In genomic region chr20:37278966-37279590, GRCh38 we compare ENCODE assay signal across 20 cellular contexts. TPM values are rescaled to one million over a fixed set of nuclear protein-coding genes. Genes with fewer than 3 reads are reported as not detected.
DNase-seq lines count a peak whose midpoint lies in the region; ATAC-seq and TF ChIP-seq lines count a peak whose summit lies in the region.
"Had no signal": no experiment of that assay in that cellular context is flagged by ENCODE, and none has a peak within 500 bp of the region (broad histone marks: within the 10 kb centered on the region; RNA-seq: fewer than 3 reads in every experiment).

No MANE protein-coding gene starts in this region.

- H3K36me3 Mint-ChIP-seq in GM23338 (ENCODE audit: low read depth) (no peaks in the 10 kb centered on the region), endodermal cell (ENCODE audit: low read depth) (no peaks in the 10 kb centered on the region)
- no peaks in the 10 kb centered on the region for H3K36me3 Mint-ChIP-seq in activated CD4-positive, alpha-beta memory T cell treated with anti-CD3 and anti-CD28 coated beads, Interleukin-2, amount 10 ng/mL, durations not matched to agents 7 days and 5 days (ENCODE audit: low read depth)
- H3K36me3 Mint-ChIP-seq: CD4-positive, CD25-positive, alpha-beta regulatory T cell had no signal

- intact Hi-C loops in lower lobe of right lung (cut with DNase I), result loop anchor here (10.0 kb wide), 1 partner anchor 256 kb away; no protein-coding TSS in a partner anchor

- H3K27ac ChIP-seq in GM23338 (ENCODE audit: low read depth), result no peak overlapping the region
- no peak overlapping the region for H3K27ac ChIP-seq in endodermal cell (ENCODE audit: low read depth, low read length)
- no peak overlapping the region for H3K27ac ChIP-seq in lower lobe of right lung
- H3K27ac ChIP-seq: A549, SJSA1 had no signal

- H3K9ac ChIP-seq in endodermal cell (ENCODE audit: extremely low read depth, low read length, poor library complexity, severe bottlenecking), result no peak overlapping the region

- no peak overlapping the region for H3K4me3 Mint-ChIP-seq in GM23338
- no peak overlapping the region for H3K4me3 Mint-ChIP-seq in endodermal cell
- H3K4me3 Mint-ChIP-seq in activated CD4-positive, alpha-beta memory T cell treated with anti-CD3 and anti-CD28 coated beads, Interleukin-2, amount 10 ng/mL, durations not matched to agents 7 days and 5 days, result no peak overlapping the region
- H3K4me3 Mint-ChIP-seq: CD4-positive, CD25-positive, alpha-beta regulatory T cell had no signal

- H3K27me3 Mint-ChIP-seq in GM23338 (ENCODE audit: insufficient read depth, low read depth, poor library complexity) (no peaks in the 10 kb centered on the region), endodermal cell (ENCODE audit: insufficient read depth) (no peaks in the 10 kb centered on the region)
- H3K27me3 Mint-ChIP-seq in activated CD4-positive, alpha-beta memory T cell treated with anti-CD3 and anti-CD28 coated beads, Interleukin-2, amount 10 ng/mL, durations not matched to agents 7 days and 5 days, result peaks cover 8% of the 10 kb centered on the region

- H3K9me3 ChIP-seq in endodermal cell (ENCODE audit: control insufficient read depth, low read length) (no peaks in the 10 kb centered on the region), lower lobe of right lung (no peaks in the 10 kb centered on the region)
- H3K9me3 ChIP-seq: A549, SJSA1 had no signal

- no peaks in the 10 kb centered on the region for H3F3A ChIP-seq in GM23338 (replicated peaks; ENCODE audit: low read depth)

- ATAC-seq in GM23338, result peak; percentile 21; the same call in 2 of the 3 replicates
- ATAC-seq in lower lobe of right lung, result peak; percentile 29 to 32
- ATAC-seq in omental fat pad (ENCODE audit: low FRiP score), result no peak
- ATAC-seq: A549 had no signal

- H3K4me2 ChIP-seq in GM23338, result no peak overlapping the region
- H3K4me2 ChIP-seq: A549 had no signal

- no peaks in the 10 kb centered on the region for H3K27me3 ChIP-seq in GM23338 (ENCODE audit: insufficient read depth)
- no peaks in the 10 kb centered on the region for H3K27me3 ChIP-seq in endodermal cell (ENCODE audit: control insufficient read depth, insufficient read depth, low read length, poor library complexity, severe bottlenecking)
- no peaks in the 10 kb centered on the region for H3K27me3 ChIP-seq in lower lobe of right lung (ENCODE audit: low read depth)

- DNase-seq in AG20443 (ENCODE audit: low spot score), result peak; percentile 22
- DNase-seq in GM23338 (ENCODE audit: low spot score), result no peak
- DNase-seq in endodermal cell, result peak; percentile 68
- no peak for DNase-seq in lower lobe of right lung
- no peak for DNase-seq in activated CD4-positive, alpha-beta memory T cell treated with anti-CD3 and anti-CD28 coated beads, Interleukin-2, amount 10 ng/mL, durations not matched to agents 7 days and 5 days
- DNase-seq in omental fat pad (ENCODE audit: low spot score), result no peak
- no peak for DNase-seq in GM10266 (ENCODE audit: extremely low spot score)
- no peak for DNase-seq in CD1c-positive myeloid dendritic cell (ENCODE audit: extremely low spot score)
- DNase-seq: AML-193; CD4-positive, CD25-positive, alpha-beta regulatory T cell; DMS79 treated with DMSO at 0.1 percent for 48 hours; NCI-H1436 treated with DMSO at 0.1 percent for 48 hours; NCI-H2081 treated with DMSO at 0.1 percent for 48 hours; NCI-H526 treated with DMSO at 0.1 percent for 48 hours; RPMI8226 had no signal

- H2AFZ ChIP-seq in GM23338, result peak overlapping the region; percentile 38; the same call in 1 of the 2 replicates

- POLR2A ChIA-PET in activated CD4-positive, alpha-beta memory T cell treated with anti-CD3 and anti-CD28 coated beads, Interleukin-2, amount 10 ng/mL, durations not matched to agents 7 days and 5 days (lab: Charles Lee), result interaction anchor here (1.9 kb wide), 1 partner anchor 10 kb away, joined by 11 read pairs; the partner anchor contains the start of gene MANBAL

- H3K9me3 Mint-ChIP-seq in GM23338, result no peaks in the 10 kb centered on the region
- no peaks in the 10 kb centered on the region for H3K9me3 Mint-ChIP-seq in endodermal cell
- no peaks in the 10 kb centered on the region for H3K9me3 Mint-ChIP-seq in activated CD4-positive, alpha-beta memory T cell treated with anti-CD3 and anti-CD28 coated beads, Interleukin-2, amount 10 ng/mL, durations not matched to agents 7 days and 5 days
- H3K9me3 Mint-ChIP-seq: CD4-positive, CD25-positive, alpha-beta regulatory T cell had no signal

- no peak for TF ChIP-seq CTCF in GM23338 (conservative IDR thresholded peaks at IDR 0.05; ENCODE audit: low read depth in 2 of 2)
- no peak for TF ChIP-seq CTCF in endodermal cell (conservative IDR thresholded peaks at IDR 0.05)
- TF ChIP-seq CTCF in lower lobe of right lung (IDR thresholded peaks at IDR 0.05), result no peak
- TF ChIP-seq CTCF in omental fat pad (IDR thresholded peaks at IDR 0.05), result no peak
- TF ChIP-seq CTCF in GM10266 (IDR thresholded peaks at IDR 0.05; ENCODE audit: control insufficient read depth, insufficient read depth, low read depth, missing control alignments), result no peak

- no peaks in the 10 kb centered on the region for H4K20me1 ChIP-seq in GM23338 (replicated peaks; ENCODE audit: insufficient read depth)

- H3K9me2 ChIP-seq in GM23338 (ENCODE audit: insufficient read depth), result no peaks in the 10 kb centered on the region

- H3K36me3 ChIP-seq in GM23338 (ENCODE audit: insufficient read depth) (no peaks in the 10 kb centered on the region), endodermal cell (ENCODE audit: control insufficient read depth, insufficient read depth, low read length) (no peaks in the 10 kb centered on the region), lower lobe of right lung (no peaks in the 10 kb centered on the region)
- H3K36me3 ChIP-seq: SJSA1 had no signal

- peaks cover 12% of the 10 kb centered on the region for H3K4me1 ChIP-seq in GM23338 (ENCODE audit: insufficient read depth)
- H3K4me1 ChIP-seq in endodermal cell (ENCODE audit: control insufficient read depth, insufficient read depth, low read length), result peaks cover 8% of the 10 kb centered on the region
- peaks cover 19% of the 10 kb centered on the region for H3K4me1 ChIP-seq in lower lobe of right lung
- H3K4me1 ChIP-seq: SJSA1 had no signal

- CTCF ChIA-PET in activated CD4-positive, alpha-beta memory T cell treated with anti-CD3 and anti-CD28 coated beads, Interleukin-2, amount 10 ng/mL, durations not matched to agents 7 days and 5 days (lab: Charles Lee), result no interaction called here

- no peak overlapping the region for H3K4me3 ChIP-seq in GM23338
- H3K4me3 ChIP-seq in endodermal cell (ENCODE audit: low read length), result no peak overlapping the region
- no peak overlapping the region for H3K4me3 ChIP-seq in lower lobe of right lung
- H3K4me3 ChIP-seq: A549, SJSA1 had no signal

- H3K4me1 Mint-ChIP-seq in GM23338 (peaks cover 13% of the 10 kb centered on the region), endodermal cell (peaks cover 4% of the 10 kb centered on the region)
- H3K4me1 Mint-ChIP-seq in activated CD4-positive, alpha-beta memory T cell treated with anti-CD3 and anti-CD28 coated beads, Interleukin-2, amount 10 ng/mL, durations not matched to agents 7 days and 5 days, result peaks cover 4% of the 10 kb centered on the region

- H3K79me2 ChIP-seq in GM23338 (replicated peaks; ENCODE audit: insufficient read depth), result no peaks in the 10 kb centered on the region

- H3K27ac Mint-ChIP-seq in GM23338, result no peak overlapping the region
- H3K27ac Mint-ChIP-seq in endodermal cell, result no peak overlapping the region
- H3K27ac Mint-ChIP-seq in activated CD4-positive, alpha-beta memory T cell treated with anti-CD3 and anti-CD28 coated beads, Interleukin-2, amount 10 ng/mL, durations not matched to agents 7 days and 5 days, result no peak overlapping the region
- H3K27ac Mint-ChIP-seq: CD4-positive, CD25-positive, alpha-beta regulatory T cell had no signal

- 84 to 88% methylated on average over 8 to 11 of the region's 12 CpGs for WGBS in endodermal cell (ENCODE audit: insufficient coverage in 1 of 2, insufficient read length in 1 of 2), 2 experiments

TF ChIP-seq in GM23338, 12 proteins besides CTCF, POLR2A, EP300 and RAD21 (continues in another document):
- no peak for TF ChIP-seq ETS1 (IDR thresholded peaks at IDR 0.05)
- TF ChIP-seq ZNF331 (CRISPR knock-in tag; IDR thresholded peaks at IDR 0.05; ENCODE audit: low read depth), result no peak
- no peak for TF ChIP-seq JUNB (IDR thresholded peaks at IDR 0.05; ENCODE audit: unreplicated experiment)
- TF ChIP-seq CREB1 (CRISPR knock-in tag; IDR thresholded peaks at IDR 0.05; ENCODE audit: low read depth), result no peak
- TF ChIP-seq ZNF114 (CRISPR knock-in tag; IDR thresholded peaks at IDR 0.05), result no peak
- no peak for TF ChIP-seq EZH2phosphoT487 (IDR thresholded peaks at IDR 0.05; ENCODE audit: unreplicated experiment)
- no peak for TF ChIP-seq NANOG (IDR thresholded peaks at IDR 0.05; ENCODE audit: borderline replicate concordance)
- TF ChIP-seq POLR2AphosphoS5 (IDR thresholded peaks at IDR 0.05; ENCODE audit: low read depth), result no peak

RNA-seq across cellular contexts. Expression of gene MANBAL, which starts 10.4 kb away (rescaled TPM):
- 28.4 and 31.7 TPM in 2 replicates for total RNA-seq in GM23338 (2014; rRNA removed; shearing (Covaris generic))
- 44.2 and 48.1 TPM in 2 replicates for polyA plus RNA-seq in GM23338 (2016; fragmentation: Nextera tagmentation; extraction: Ambion mirVana)
- 10 to 100 TPM; 44.4 to 49.9 TPM for total RNA-seq in endodermal cell
- 60.3 TPM for polyA plus RNA-seq in endodermal cell (2013, experiment 1 of 2)
- polyA plus RNA-seq in endodermal cell (2013, experiment 2 of 2), result 61.4 TPM
- total RNA-seq in lower lobe of right lung, result 28.2 TPM
- total RNA-seq in activated CD4-positive, alpha-beta memory T cell treated with anti-CD3 and anti-CD28 coated beads, Interleukin-2, amount 10 ng/mL, durations not matched to agents 7 days and 5 days, result 1 to 10 TPM; 9.0 to 9.7 TPM
- total RNA-seq in omental fat pad, result 10 to 100 TPM; 25.8 to 37.8 (median 31.9) TPM

RNA-seq across cellular contexts. Expression of gene GHRH, which starts 17.5 kb away (rescaled TPM):
- total RNA-seq in GM23338 (2014; rRNA removed; shearing (Covaris generic)), result not detected in 2 replicates
- polyA plus RNA-seq in GM23338 (2016; fragmentation: Nextera tagmentation; extraction: Ambion mirVana), result 0.40 TPM in 1 of 2 replicates, not detected in the other
- total RNA-seq in endodermal cell (not detected), lower lobe of right lung (not detected), omental fat pad (not detected)
- 0.78 TPM for polyA plus RNA-seq in endodermal cell (2013, experiment 1 of 2)
- not detected for polyA plus RNA-seq in endodermal cell (2013, experiment 2 of 2)
- total RNA-seq in activated CD4-positive, alpha-beta memory T cell treated with anti-CD3 and anti-CD28 coated beads, Interleukin-2, amount 10 ng/mL, durations not matched to agents 7 days and 5 days, result not detected
- total RNA-seq: CD4-positive, CD25-positive, alpha-beta regulatory T cell; H4; LHCN-M2; OCI-LY7; SJSA1 had no signal
- polyA plus RNA-seq: A549; CD4-positive, CD25-positive, alpha-beta regulatory T cell had no signal

Comparison
In these comparisons a context has a peak if more than half of its experiments do, and no peak if none do; other contexts are left out.
1. DNase-seq: peak in AG20443 (single experiment) and endodermal cell (single experiment); none in GM23338 (single experiment), lower lobe of right lung (single experiment), activated CD4-positive, alpha-beta memory T cell treated with anti-CD3 and anti-CD28 coated beads, Interleukin-2, amount 10 ng/mL, durations not matched to agents 7 days and 5 days (single experiment), omental fat pad (single experiment), GM10266 (single experiment) and CD1c-positive myeloid dendritic cell (single experiment).